In genomic region chr16:85523602-85524364, GRCh38 we compare ENCODE assay signal across 8 cellular contexts.
DNase-seq lines count a peak whose midpoint lies in the region; ATAC-seq and TF ChIP-seq lines count a peak whose summit lies in the region.

No MANE protein-coding gene starts in this region.

- TF ChIP-seq CTCF in thoracic aorta (IDR thresholded peaks at IDR 0.05): no peak

- peak; percentile 78 to 80 for ATAC-seq in left cardiac atrium
- ATAC-seq in thoracic aorta (ENCODE audit: insufficient number of reproducible peaks, low FRiP score, low read depth): no peak
- no peak for ATAC-seq in GM19397 (IDR thresholded peaks at IDR 0.05; ENCODE audit: unreplicated experiment)

- H3K27ac Mint-ChIP-seq in CD4-positive, alpha-beta memory T cell: no peak overlapping the region

- H3K4me3 ChIP-seq in thoracic aorta: peak overlapping the region; percentile 2
- H3K4me3 ChIP-seq in CD4-positive, alpha-beta memory T cell (ENCODE audit: low read length in 2 of 2): no peak overlapping the region

- no peak overlapping the region for H3K27ac ChIP-seq in thoracic aorta
- no peak overlapping the region for H3K27ac ChIP-seq in CD4-positive, alpha-beta memory T cell (ENCODE audit: low read depth, low read length)

- peaks cover 2 to 4% of the 10 kb centered on the region in 2 donors for H3K27me3 Mint-ChIP-seq in CD4-positive, alpha-beta memory T cell

- peaks cover 0 to 3% (median 0%) of the 10 kb centered on the region in 8 donors for H3K9me3 Mint-ChIP-seq in CD4-positive, alpha-beta memory T cell

- no peaks in the 10 kb centered on the region for H3K36me3 Mint-ChIP-seq in CD4-positive, alpha-beta memory T cell

- CTCF ChIA-PET in CD4-positive, alpha-beta memory T cell (lab: Charles Lee; ENCODE audit: partially characterized antibody): no interaction called here

- peaks cover 0 to 6% (median 0%) of the 10 kb centered on the region in 4 donors for H3K4me1 Mint-ChIP-seq in CD4-positive, alpha-beta memory T cell

- H3K4me1 ChIP-seq in thoracic aorta (ENCODE audit: control insufficient read depth in 1 of 2, low read depth in 2 of 2): peaks cover 2 to 26% of the 10 kb centered on the region in 2 donors
- no peaks in the 10 kb centered on the region for H3K4me1 ChIP-seq in CD4-positive, alpha-beta memory T cell (ENCODE audit: insufficient read depth, low read length)

- no peaks in the 10 kb centered on the region for H3K27me3 ChIP-seq in thoracic aorta (replicated peaks; ENCODE audit: insufficient read depth)
- H3K27me3 ChIP-seq in CD4-positive, alpha-beta memory T cell (ENCODE audit: insufficient read depth, low read length): no peaks in the 10 kb centered on the region

- POLR2A ChIA-PET in CD4-positive, alpha-beta memory T cell (lab: Charles Lee; ENCODE audit: partially characterized antibody): no interaction called here

- no peaks in the 10 kb centered on the region for H3K9me3 ChIP-seq in thoracic aorta
- no peaks in the 10 kb centered on the region for H3K9me3 ChIP-seq in CD4-positive, alpha-beta memory T cell (ENCODE audit: control insufficient read depth in 1 of 2, low read length in 2 of 2)

- no peak overlapping the region for H3K4me3 Mint-ChIP-seq in CD4-positive, alpha-beta memory T cell

- no peaks in the 10 kb centered on the region for H3K36me3 ChIP-seq in thoracic aorta
- no peaks in the 10 kb centered on the region for H3K36me3 ChIP-seq in CD4-positive, alpha-beta memory T cell (ENCODE audit: insufficient read depth, low read length)

- intact Hi-C loops in left cardiac atrium (cut with DNase I): no loop called here
- intact Hi-C loops in CD4-positive, alpha-beta memory T cell (cut with micrococcal nuclease): no loop called here

- peak; percentile 47 to 68 for DNase-seq in NCI-H2081 (lab: John Stamatoyannopoulos, UW)
- DNase-seq in NCI-H2081 treated with DMSO at 0.1 percent for 48 hours (lab: John Stamatoyannopoulos, UW): no peak
- DNase-seq in SHP77 treated with DMSO at 0.1 percent for 48 hours (lab: John Stamatoyannopoulos, UW): peak; percentile 18
- DNase-seq in left cardiac atrium: peak; percentile 67
- DNase-seq in thoracic aorta (ENCODE audit: low spot score): no peak
- DNase-seq in CD4-positive, alpha-beta memory T cell: no peak
- DNase-seq in activated CD4-positive, alpha-beta T cell treated with anti-CD3 and anti-CD28 coated beads for 1 hour: no peak

Comparison
In these comparisons a context has a peak if more than half of its experiments do, and no peak if none do; other contexts are left out.
1. DNase-seq: peak in NCI-H2081 (2 of 2), SHP77 treated with DMSO at 0.1 percent for 48 hours (single experiment) and left cardiac atrium (single experiment); none in NCI-H2081 treated with DMSO at 0.1 percent for 48 hours (single experiment), thoracic aorta (single experiment), CD4-positive, alpha-beta memory T cell (0 of 5) and activated CD4-positive, alpha-beta T cell treated with anti-CD3 and anti-CD28 coated beads for 1 hour (single experiment).
2. ATAC-seq: peak in left cardiac atrium (2 of 2); none in thoracic aorta (single experiment) and GM19397 (single experiment).